ENCODE assay signal across 1 cellular context in genomic region chr7:30135551-30136271, GRCh38.
A peak's percentile ranks its signal among the peaks of the same experiment; 100 is the strongest.
TF ChIP-seq lines count a peak whose summit lies in the region.

No MANE protein-coding gene starts in this region.

TF ChIP-seq in GM12878, 131 proteins besides CTCF, POLR2A, EP300 and RAD21 (continued from another document):
- no peak for TF ChIP-seq CEBPZ (IDR thresholded peaks at IDR 0.05; ENCODE audit: low read depth, low read length)
- peak; percentile 43 to 83; a peak in 3 of 4 replicates for TF ChIP-seq BHLHE40 (IDR thresholded peaks at IDR 0.05; ENCODE audit: borderline replicate concordance in 1 of 2, low read depth in 2 of 2, low read length in 1 of 2)
- no peak for TF ChIP-seq IRF4 (IDR thresholded peaks at IDR 0.05; ENCODE audit: low read depth, low read length)
- TF ChIP-seq MAX (IDR thresholded peaks at IDR 0.05; ENCODE audit: low read depth, low read length): 0 out of 2 replicates have a peak, but pooled peaks have one; percentile 31
- no peak for TF ChIP-seq ZNF622 (IDR thresholded peaks at IDR 0.05)
- TF ChIP-seq GATAD2B (conservative IDR thresholded peaks at IDR 0.05; ENCODE audit: low read depth): 0 out of 2 replicates have a peak, but pooled peaks have one; percentile 9
- TF ChIP-seq IKZF1 (conservative IDR thresholded peaks at IDR 0.05): peak; percentile 45; the same call in 1 of the 2 replicates
- TF ChIP-seq JUNB (IDR thresholded peaks at IDR 0.05): no peak
- no peak for TF ChIP-seq USF1 (IDR thresholded peaks at IDR 0.05; ENCODE audit: borderline replicate concordance, extremely low read length, insufficient read depth, low read depth, low read length)
